ENCODE assay signal across 12 cellular contexts in the genomic region with DNA sequence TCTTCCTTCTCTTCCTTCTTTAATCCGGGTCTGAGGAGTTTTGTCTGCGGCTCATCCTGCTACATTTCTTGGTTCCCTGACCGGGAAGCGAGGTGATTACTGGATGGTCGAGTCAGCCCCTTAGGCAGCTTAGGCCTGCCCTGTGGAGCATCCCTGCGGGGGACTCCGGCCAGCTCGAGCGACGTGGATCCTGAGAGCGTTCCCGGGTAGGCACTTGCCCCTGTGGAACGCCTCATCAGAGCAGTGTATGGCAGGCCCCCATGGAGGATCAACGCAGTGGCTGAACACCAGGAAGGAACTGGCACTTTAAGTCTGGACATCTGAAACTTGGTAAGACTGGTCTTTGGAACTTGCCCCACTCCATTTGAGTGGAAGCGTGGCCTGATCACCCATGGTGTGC. TPM values are rescaled to one million over a fixed set of nuclear protein-coding genes. Genes with fewer than 3 reads are reported as not detected.
DNase-seq lines count a peak whose midpoint lies in the region; ATAC-seq, FAIRE-seq and TF ChIP-seq lines count a peak whose summit lies in the region.
"Not testable (repeated sequence)": the region's sequence is repeated elsewhere in the genome, so short reads cannot be mapped to it uniquely, and the experiment has no call there.
"Had no signal": no experiment of that assay in that cellular context is flagged by ENCODE, and none has a peak within 500 bp of the region (broad histone marks: within the 10 kb centered on the region; RNA-seq: fewer than 3 reads in every experiment).

No MANE protein-coding gene starts in this region.

- TF ChIP-seq POLR2A in H1 (IDR thresholded peaks at IDR 0.05; ENCODE audit: control extremely low read depth in 1 of 2, low read depth in 2 of 2, low read length in 2 of 2): not testable (repeated sequence)

- not testable (repeated sequence) for DNase-seq in T-helper 17 cell; H1 (ENCODE audit: low read depth in 1 of 2, low spot score in 2 of 2)
- DNase-seq in activated CD4-positive, alpha-beta memory T cell treated with anti-CD3 and anti-CD28 coated beads, Interleukin-2, amount 10 ng/mL, durations not matched to agents 7 days and 5 days: peak; percentile 9
- peak; percentile 36 for DNase-seq in activated CD8-positive, alpha-beta memory T cell treated with anti-CD3 and anti-CD28 coated beads, Interleukin-2, amount 10 ng/mL, durations not matched to agents 7 days and 5 days
- DNase-seq in lung (ENCODE audit: low spot score) (peak; percentile 11), osteocyte (ENCODE audit: extremely low spot score, unreplicated experiment) (peak; percentile 70), type B pancreatic cell (ENCODE audit: extremely low spot score, unreplicated experiment) (peak; percentile 40)

- not testable (repeated sequence) for H3K18ac ChIP-seq in H1 (ENCODE audit: extremely low read depth, low read length)

- not testable (repeated sequence) for H2AK5ac ChIP-seq in H1 (ENCODE audit: low read depth, low read length)

- H3K79me1 ChIP-seq in H1 (ENCODE audit: low read depth, low read length): not testable (repeated sequence)

- not testable (repeated sequence) for FAIRE-seq in H1 (lab: Jason Lieb, UNC)

- not testable (repeated sequence) for TF ChIP-seq CTCF in H1 (IDR thresholded peaks at IDR 0.05; ENCODE audit: control extremely low read depth in 1 of 3, insufficient read depth in 1 of 3, low read depth in 1 of 3, low read length in 3 of 3); lung (IDR thresholded peaks at IDR 0.05; ENCODE audit: control extremely low read depth, extremely low read depth); osteocyte (IDR thresholded peaks at IDR 0.05); type B pancreatic cell (conservative IDR thresholded peaks at IDR 0.05)

- H2BK15ac ChIP-seq in H1 (ENCODE audit: low read length): not testable (repeated sequence)

- H3K79me2 ChIP-seq in H1 (ENCODE audit: control insufficient read depth in 1 of 2, insufficient read depth in 2 of 2, low read length in 2 of 2): not testable (repeated sequence)

- CTCF ChIA-PET in activated CD4-positive, alpha-beta memory T cell treated with anti-CD3 and anti-CD28 coated beads, Interleukin-2, amount 10 ng/mL, durations not matched to agents 7 days and 5 days (lab: Charles Lee): interaction anchor here (0.8 to 1.9 kb wide), 3 partner anchors 11 to 35 kb away, joined by 3 to 9 read pairs (median 5); no protein-coding TSS in a partner anchor
- CTCF ChIA-PET in activated CD8-positive, alpha-beta memory T cell treated with anti-CD3 and anti-CD28 coated beads, Interleukin-2, amount 10 ng/mL, durations not matched to agents 7 days and 5 days (lab: Charles Lee): interaction anchor here (0.9 to 2.0 kb wide), 3 partner anchors 12 to 30 kb away, joined by 3 to 12 read pairs (median 3); no protein-coding TSS in a partner anchor
- CTCF ChIA-PET in H1 (lab: Charles Lee; ENCODE audit: partially characterized antibody): interaction anchor here (0.8 to 7.1 kb wide), 9 partner anchors 11 to 982 kb away, joined by 3 to 64 read pairs (median 4); no protein-coding TSS in a partner anchor

- H2BK5ac ChIP-seq in H1 (ENCODE audit: low read depth, low read length): not testable (repeated sequence)

- not testable (repeated sequence) for ATAC-seq in T-helper 17 cell; activated CD8-positive, alpha-beta memory T cell treated with anti-CD3 and anti-CD28 coated beads, Interleukin-2, amount 10 ng/mL, durations not matched to agents 7 days and 5 days; lung (ENCODE audit: insufficient read depth, low FRiP score)

- H2AFZ ChIP-seq in H1 (ENCODE audit: low read length): not testable (repeated sequence)

- H4K5ac ChIP-seq in H1 (ENCODE audit: insufficient read length, low read depth, low read length): not testable (repeated sequence)

- not testable (repeated sequence) for H3K14ac ChIP-seq in H1 (ENCODE audit: insufficient read length)

- not testable (repeated sequence) for H3K4me1 Mint-ChIP-seq in T-helper 17 cell
- H3K4me1 Mint-ChIP-seq in activated CD4-positive, alpha-beta memory T cell treated with anti-CD3 and anti-CD28 coated beads, Interleukin-2, amount 10 ng/mL, durations not matched to agents 7 days and 5 days: peaks cover 12% of the 10 kb centered on the region
- peaks cover 12% of the 10 kb centered on the region for H3K4me1 Mint-ChIP-seq in activated CD8-positive, alpha-beta memory T cell treated with anti-CD3 and anti-CD28 coated beads, Interleukin-2, amount 10 ng/mL, durations not matched to agents 7 days and 5 days
- H3K4me1 Mint-ChIP-seq in osteocyte (ENCODE audit: unreplicated experiment) (peaks cover 11% of the 10 kb centered on the region), type B pancreatic cell (ENCODE audit: unreplicated experiment) (peaks cover 10% of the 10 kb centered on the region)

- H4K8ac ChIP-seq in H1 (ENCODE audit: extremely low read depth, insufficient read depth, low read length): 0 out of 2 replicates have a peak overlapping the region, but pooled peaks have one; percentile 51

- H4K20me1 ChIP-seq in BLaER1 treated with 17β-estradiol and CSF1 and Interleukin-3, amounts not matched to agents 10 nM and 100 nM; H1 (replicated peaks in 1 of 2; ENCODE audit: control insufficient read depth in 1 of 2, insufficient read depth in 2 of 2, low read length in 2 of 2): not testable (repeated sequence)

- not testable (repeated sequence) for H3K9me3 Mint-ChIP-seq in activated CD4-positive, alpha-beta memory T cell treated with anti-CD3 and anti-CD28 coated beads, Interleukin-2, amount 10 ng/mL, durations not matched to agents 7 days and 5 days; activated CD8-positive, alpha-beta memory T cell treated with anti-CD3 and anti-CD28 coated beads, Interleukin-2, amount 10 ng/mL, durations not matched to agents 7 days and 5 days (ENCODE audit: low read depth); osteocyte (ENCODE audit: unreplicated experiment); type B pancreatic cell

- not testable (repeated sequence) for H3K9ac ChIP-seq in BLaER1 treated with 17β-estradiol and CSF1 and Interleukin-3, amounts not matched to agents 10 nM and 100 nM; H1 (replicated peaks in 1 of 4; ENCODE audit: extremely low read depth in 1 of 4, low read depth in 3 of 4, low read length in 3 of 4)

- not testable (repeated sequence) for H3K23ac ChIP-seq in H1 (ENCODE audit: insufficient read length)

- H3K4me3 Mint-ChIP-seq in T-helper 17 cell; activated CD4-positive, alpha-beta memory T cell treated with anti-CD3 and anti-CD28 coated beads, Interleukin-2, amount 10 ng/mL, durations not matched to agents 7 days and 5 days; activated CD8-positive, alpha-beta memory T cell treated with anti-CD3 and anti-CD28 coated beads, Interleukin-2, amount 10 ng/mL, durations not matched to agents 7 days and 5 days; osteocyte (ENCODE audit: unreplicated experiment); type B pancreatic cell: not testable (repeated sequence)

- not testable (repeated sequence) for H3K4me3 ChIP-seq in BLaER1 treated with 17β-estradiol and CSF1 and Interleukin-3, amounts not matched to agents 10 nM and 100 nM; H1 (ENCODE audit: extremely low read depth in 1 of 4, insufficient read depth in 2 of 4, low read depth in 3 of 4, low read length in 4 of 4); lung

- H3K56ac ChIP-seq in H1 (replicated peaks; ENCODE audit: insufficient read length, low read depth, low read length): not testable (repeated sequence)

- not testable (repeated sequence) for H4K91ac ChIP-seq in H1 (replicated peaks; ENCODE audit: insufficient read length, low read length)

- TF ChIP-seq EP300 in H1 (IDR thresholded peaks at IDR 0.05; ENCODE audit: borderline replicate concordance in 1 of 2, low read depth in 2 of 2, low read length in 2 of 2): not testable (repeated sequence)

- H3K36me3 ChIP-seq in BLaER1 treated with 17β-estradiol and CSF1 and Interleukin-3, amounts not matched to agents 10 nM and 100 nM; H1 (ENCODE audit: control insufficient read depth in 2 of 4, insufficient read depth in 4 of 4, low read length in 3 of 4); lung (ENCODE audit: control insufficient read depth in 2 of 2, insufficient read depth in 2 of 2, low read length in 2 of 2): not testable (repeated sequence)

- H3K4me1 ChIP-seq in BLaER1 treated with 17β-estradiol and CSF1 and Interleukin-3, amounts not matched to agents 10 nM and 100 nM: peaks cover 5 to 40% (median 23%) of the 10 kb centered on the region in 10 experiments; a peak in 18 of 20 replicates
- not testable (repeated sequence) for H3K4me1 ChIP-seq in H1 (replicated peaks in 1 of 4; ENCODE audit: control insufficient read depth in 3 of 4, insufficient read depth in 4 of 4, low read length in 3 of 4); lung (ENCODE audit: control insufficient read depth in 2 of 2, insufficient read depth in 2 of 2, low read length in 2 of 2)

- not testable (repeated sequence) for H3K23me2 ChIP-seq in H1 (ENCODE audit: low read depth, low read length)

- H3K4me2 ChIP-seq in BLaER1 treated with 17β-estradiol and CSF1 and Interleukin-3, amounts not matched to agents 10 nM and 100 nM: peak overlapping the region in 6 of 11 experiments; percentile 34 to 81 (median 79); a peak in 9 of 22 replicates
- not testable (repeated sequence) for H3K4me2 ChIP-seq in H1 (ENCODE audit: insufficient read depth in 1 of 2, low read depth in 2 of 2, low read length in 2 of 2)

- not testable (repeated sequence) for H2BK120ac ChIP-seq in H1 (replicated peaks; ENCODE audit: low read depth, low read length)

- H2BK12ac ChIP-seq in H1 (ENCODE audit: low read depth, low read length): not testable (repeated sequence)

- POLR2A ChIA-PET in activated CD4-positive, alpha-beta memory T cell treated with anti-CD3 and anti-CD28 coated beads, Interleukin-2, amount 10 ng/mL, durations not matched to agents 7 days and 5 days (lab: Charles Lee); H1 (lab: Charles Lee; ENCODE audit: partially characterized antibody): not testable (repeated sequence)

- H3K9me3 ChIP-seq in BLaER1 treated with 17β-estradiol and CSF1 and Interleukin-3, amounts not matched to agents 10 nM and 100 nM (replicated peaks in 1 of 11); T-helper 17 cell (ENCODE audit: control insufficient read depth, low read length, poor library complexity, severe bottlenecking); lung (ENCODE audit: control insufficient read depth in 2 of 2, insufficient read depth in 1 of 2, low read length in 1 of 2): not testable (repeated sequence)
- H3K9me3 ChIP-seq in H1 (ENCODE audit: insufficient read depth in 2 of 2, low read depth in 1 of 2, low read length in 1 of 2): peaks cover 5 to 13% of the 10 kb centered on the region in 2 experiments

- H3K4ac ChIP-seq in H1 (replicated peaks; ENCODE audit: insufficient read length, low read depth, low read length): not testable (repeated sequence)

- H2BK20ac ChIP-seq in H1 (ENCODE audit: low read length): not testable (repeated sequence)

- H3K36me3 Mint-ChIP-seq in T-helper 17 cell (ENCODE audit: low read depth); activated CD4-positive, alpha-beta memory T cell treated with anti-CD3 and anti-CD28 coated beads, Interleukin-2, amount 10 ng/mL, durations not matched to agents 7 days and 5 days (ENCODE audit: low read depth); activated CD8-positive, alpha-beta memory T cell treated with anti-CD3 and anti-CD28 coated beads, Interleukin-2, amount 10 ng/mL, durations not matched to agents 7 days and 5 days; osteocyte (ENCODE audit: unreplicated experiment); type B pancreatic cell: not testable (repeated sequence)

- peaks cover 32% of the 10 kb centered on the region for H3K27me3 Mint-ChIP-seq in T-helper 17 cell
- not testable (repeated sequence) for H3K27me3 Mint-ChIP-seq in activated CD4-positive, alpha-beta memory T cell treated with anti-CD3 and anti-CD28 coated beads, Interleukin-2, amount 10 ng/mL, durations not matched to agents 7 days and 5 days; activated CD8-positive, alpha-beta memory T cell treated with anti-CD3 and anti-CD28 coated beads, Interleukin-2, amount 10 ng/mL, durations not matched to agents 7 days and 5 days; type B pancreatic cell
- peaks cover 27% of the 10 kb centered on the region for H3K27me3 Mint-ChIP-seq in osteocyte (ENCODE audit: unreplicated experiment)

- H3K27ac ChIP-seq in BLaER1 treated with 17β-estradiol and CSF1 and Interleukin-3, amounts not matched to agents 10 nM and 100 nM; H1 (ENCODE audit: low read depth, low read length); lung (ENCODE audit: low read depth in 1 of 2, low read length in 1 of 2): not testable (repeated sequence)

- H3K27ac Mint-ChIP-seq in T-helper 17 cell: peak overlapping the region; percentile 14
- H3K27ac Mint-ChIP-seq in activated CD4-positive, alpha-beta memory T cell treated with anti-CD3 and anti-CD28 coated beads, Interleukin-2, amount 10 ng/mL, durations not matched to agents 7 days and 5 days; activated CD8-positive, alpha-beta memory T cell treated with anti-CD3 and anti-CD28 coated beads, Interleukin-2, amount 10 ng/mL, durations not matched to agents 7 days and 5 days; osteocyte (ENCODE audit: unreplicated experiment); type B pancreatic cell: not testable (repeated sequence)

- 90% methylated on average over 14 of the region's 15 CpGs; no CpG with 5 or more reads in 1 of the 2 experiments for WGBS in H1 (ENCODE audit: extremely low coverage in 1 of 2, insufficient coverage in 1 of 2, insufficient read length in 1 of 2, insufficient replicate concordance in 2 of 2, low coverage in 1 of 2, low lambda C conversion rate in 2 of 2, missing lambda C conversion rate in 1 of 2), 2 experiments
- 91 to 92% methylated on average over 15 of the region's 15 CpGs for WGBS in lung, 2 donors

- TF ChIP-seq RAD21 in H1 (IDR thresholded peaks at IDR 0.05 in 1 of 2, conservative IDR thresholded peaks at IDR 0.05 in 1 of 2; ENCODE audit: low read depth in 2 of 2, low read length in 2 of 2): not testable (repeated sequence)

- not testable (repeated sequence) for H3K27me3 ChIP-seq in BLaER1 treated with 17β-estradiol and CSF1 and Interleukin-3, amounts not matched to agents 10 nM and 100 nM; H1 (replicated peaks in 1 of 4; ENCODE audit: control insufficient read depth in 3 of 4, extremely low read depth in 1 of 4, insufficient read depth in 3 of 4, low read length in 3 of 4); lung (ENCODE audit: control insufficient read depth, insufficient read depth)

RNA-seq across cellular contexts. Expression of gene CST7, which starts 29.4 kb away (rescaled TPM):
- 10 to 100 TPM; 10.7 to 22.8 TPM for total RNA-seq in T-helper 17 cell
- 100 to 1,000 TPM; 178 to 182 TPM for total RNA-seq in activated CD4-positive, alpha-beta memory T cell treated with anti-CD3 and anti-CD28 coated beads, Interleukin-2, amount 10 ng/mL, durations not matched to agents 7 days and 5 days
- 100 to 1,000 TPM; 177 to 202 TPM for total RNA-seq in activated CD8-positive, alpha-beta memory T cell treated with anti-CD3 and anti-CD28 coated beads, Interleukin-2, amount 10 ng/mL, durations not matched to agents 7 days and 5 days
- not detected in 2 replicates for total RNA-seq in H1 (2021; fragmentation: NEBNext Ultra II Directional; extraction: Animal tissue kit (Norgen Biotek cat#: 25700))
- polyA plus RNA-seq in H1 (2011; rRNA removed): not detected in 2 replicates
- polyA plus RNA-seq in H1 (2011; cell fraction: cytosol; rRNA removed): not detected
- not detected for polyA plus RNA-seq in H1 (2011; cell fraction: nucleus; rRNA removed)
- polyA plus RNA-seq in H1 (2012, experiment 1 of 2): not detected in 4 replicates
- polyA plus RNA-seq in H1 (2012, experiment 2 of 2): not detected
- not detected for polyA plus RNA-seq in H1 (2013, experiment 1 of 2)
- not detected for polyA plus RNA-seq in H1 (2013, experiment 2 of 2)
- not detected in 2 replicates for polyA minus RNA-seq in H1 (2011; rRNA and poly(A)+ RNA removed)
- not detected for polyA minus RNA-seq in H1 (2011; cell fraction: cytosol; rRNA and poly(A)+ RNA removed)
- polyA minus RNA-seq in H1 (2011; cell fraction: nucleus; rRNA and poly(A)+ RNA removed): not detected
- total RNA-seq in lung: 1 to 10 TPM; 4.7 to 5.0 TPM
- 100 to 1,000 TPM in 1 of 2 donors, 10 to 100 TPM in 1; 11.9 to 119 TPM for polyA plus RNA-seq in lung
- not detected in 2 replicates for total RNA-seq in osteocyte
- total RNA-seq in type B pancreatic cell (ENCODE audit: low replicate concordance): not detected in 2 replicates
- total RNA-seq: GM12878, GM23248, H9 had no signal
- polyA plus RNA-seq: A549, GM23248 had no signal

Comparison
In these comparisons a context has a peak if more than half of its experiments do, and no peak if none do; other contexts are left out.
1. RNA of gene CST7, which starts 29.4 kb away (total RNA-seq): 177 to 202 TPM in activated CD8-positive, alpha-beta memory T cell treated with anti-CD3 and anti-CD28 coated beads, Interleukin-2, amount 10 ng/mL, durations not matched to agents 7 days and 5 days and 178 to 182 TPM in activated CD4-positive, alpha-beta memory T cell treated with anti-CD3 and anti-CD28 coated beads, Interleukin-2, amount 10 ng/mL, durations not matched to agents 7 days and 5 days; 10.7 to 22.8 TPM in T-helper 17 cell, 4.7 to 5.0 TPM in lung, not detected in H1, not detected in osteocyte and not detected in type B pancreatic cell; every median in the first group is over 4 times any median in the second.